1 cellular context compared by ENCODE assay signal in the genomic region with DNA sequence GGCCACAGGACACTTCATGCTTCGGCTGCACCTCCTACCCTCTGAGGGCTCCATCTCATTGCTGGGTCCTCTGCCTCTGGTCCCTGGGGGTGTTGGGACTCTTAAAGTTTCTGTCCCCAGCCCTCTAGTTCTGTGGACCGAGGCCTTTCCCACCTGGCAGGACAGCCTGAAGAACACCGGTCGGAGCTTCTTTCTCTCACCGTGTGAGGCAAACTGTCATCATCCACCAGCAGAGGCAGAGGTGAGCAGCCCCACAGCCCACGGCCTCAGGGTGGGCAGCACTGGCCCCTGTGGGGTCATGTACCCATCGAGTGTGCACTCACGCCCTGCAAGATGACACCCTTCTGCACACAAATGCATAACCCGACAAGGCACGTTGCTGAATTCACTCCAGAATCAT.
TF ChIP-seq lines count a peak whose summit lies in the region.

No MANE protein-coding gene starts in this region.

TF ChIP-seq in GM23338, 12 proteins besides CTCF, POLR2A, EP300 and RAD21:
- TF ChIP-seq ZNF114 (CRISPR knock-in tag; IDR thresholded peaks at IDR 0.05) (no peak), CREB1 (CRISPR knock-in tag; IDR thresholded peaks at IDR 0.05; ENCODE audit: low read depth) (no peak), JUNB (IDR thresholded peaks at IDR 0.05; ENCODE audit: unreplicated experiment) (no peak), REST (IDR thresholded peaks at IDR 0.05; ENCODE audit: unreplicated experiment) (no peak), EZH2phosphoT487 (IDR thresholded peaks at IDR 0.05; ENCODE audit: unreplicated experiment) (no peak), STAT1 (IDR thresholded peaks at IDR 0.05; ENCODE audit: unreplicated experiment) (no peak), EZH2 (IDR thresholded peaks at IDR 0.05; ENCODE audit: low read depth, unreplicated experiment) (no peak), ZNF331 (CRISPR knock-in tag; IDR thresholded peaks at IDR 0.05; ENCODE audit: low read depth) (no peak), NANOG (IDR thresholded peaks at IDR 0.05; ENCODE audit: borderline replicate concordance) (no peak), POLR2AphosphoS5 (IDR thresholded peaks at IDR 0.05; ENCODE audit: low read depth) (no peak)
- TF ChIP-seq, protein P1, sequence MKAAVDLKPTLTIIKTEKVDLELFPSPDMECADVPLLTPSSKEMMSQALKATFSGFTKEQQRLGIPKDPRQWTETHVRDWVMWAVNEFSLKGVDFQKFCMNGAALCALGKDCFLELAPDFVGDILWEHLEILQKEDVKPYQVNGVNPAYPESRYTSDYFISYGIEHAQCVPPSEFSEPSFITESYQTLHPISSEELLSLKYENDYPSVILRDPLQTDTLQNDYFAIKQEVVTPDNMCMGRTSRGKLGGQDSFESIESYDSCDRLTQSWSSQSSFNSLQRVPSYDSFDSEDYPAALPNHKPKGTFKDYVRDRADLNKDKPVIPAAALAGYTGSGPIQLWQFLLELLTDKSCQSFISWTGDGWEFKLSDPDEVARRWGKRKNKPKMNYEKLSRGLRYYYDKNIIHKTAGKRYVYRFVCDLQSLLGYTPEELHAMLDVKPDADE (IDR thresholded peaks at IDR 0.05): no peak
- TF ChIP-seq, protein P2, sequence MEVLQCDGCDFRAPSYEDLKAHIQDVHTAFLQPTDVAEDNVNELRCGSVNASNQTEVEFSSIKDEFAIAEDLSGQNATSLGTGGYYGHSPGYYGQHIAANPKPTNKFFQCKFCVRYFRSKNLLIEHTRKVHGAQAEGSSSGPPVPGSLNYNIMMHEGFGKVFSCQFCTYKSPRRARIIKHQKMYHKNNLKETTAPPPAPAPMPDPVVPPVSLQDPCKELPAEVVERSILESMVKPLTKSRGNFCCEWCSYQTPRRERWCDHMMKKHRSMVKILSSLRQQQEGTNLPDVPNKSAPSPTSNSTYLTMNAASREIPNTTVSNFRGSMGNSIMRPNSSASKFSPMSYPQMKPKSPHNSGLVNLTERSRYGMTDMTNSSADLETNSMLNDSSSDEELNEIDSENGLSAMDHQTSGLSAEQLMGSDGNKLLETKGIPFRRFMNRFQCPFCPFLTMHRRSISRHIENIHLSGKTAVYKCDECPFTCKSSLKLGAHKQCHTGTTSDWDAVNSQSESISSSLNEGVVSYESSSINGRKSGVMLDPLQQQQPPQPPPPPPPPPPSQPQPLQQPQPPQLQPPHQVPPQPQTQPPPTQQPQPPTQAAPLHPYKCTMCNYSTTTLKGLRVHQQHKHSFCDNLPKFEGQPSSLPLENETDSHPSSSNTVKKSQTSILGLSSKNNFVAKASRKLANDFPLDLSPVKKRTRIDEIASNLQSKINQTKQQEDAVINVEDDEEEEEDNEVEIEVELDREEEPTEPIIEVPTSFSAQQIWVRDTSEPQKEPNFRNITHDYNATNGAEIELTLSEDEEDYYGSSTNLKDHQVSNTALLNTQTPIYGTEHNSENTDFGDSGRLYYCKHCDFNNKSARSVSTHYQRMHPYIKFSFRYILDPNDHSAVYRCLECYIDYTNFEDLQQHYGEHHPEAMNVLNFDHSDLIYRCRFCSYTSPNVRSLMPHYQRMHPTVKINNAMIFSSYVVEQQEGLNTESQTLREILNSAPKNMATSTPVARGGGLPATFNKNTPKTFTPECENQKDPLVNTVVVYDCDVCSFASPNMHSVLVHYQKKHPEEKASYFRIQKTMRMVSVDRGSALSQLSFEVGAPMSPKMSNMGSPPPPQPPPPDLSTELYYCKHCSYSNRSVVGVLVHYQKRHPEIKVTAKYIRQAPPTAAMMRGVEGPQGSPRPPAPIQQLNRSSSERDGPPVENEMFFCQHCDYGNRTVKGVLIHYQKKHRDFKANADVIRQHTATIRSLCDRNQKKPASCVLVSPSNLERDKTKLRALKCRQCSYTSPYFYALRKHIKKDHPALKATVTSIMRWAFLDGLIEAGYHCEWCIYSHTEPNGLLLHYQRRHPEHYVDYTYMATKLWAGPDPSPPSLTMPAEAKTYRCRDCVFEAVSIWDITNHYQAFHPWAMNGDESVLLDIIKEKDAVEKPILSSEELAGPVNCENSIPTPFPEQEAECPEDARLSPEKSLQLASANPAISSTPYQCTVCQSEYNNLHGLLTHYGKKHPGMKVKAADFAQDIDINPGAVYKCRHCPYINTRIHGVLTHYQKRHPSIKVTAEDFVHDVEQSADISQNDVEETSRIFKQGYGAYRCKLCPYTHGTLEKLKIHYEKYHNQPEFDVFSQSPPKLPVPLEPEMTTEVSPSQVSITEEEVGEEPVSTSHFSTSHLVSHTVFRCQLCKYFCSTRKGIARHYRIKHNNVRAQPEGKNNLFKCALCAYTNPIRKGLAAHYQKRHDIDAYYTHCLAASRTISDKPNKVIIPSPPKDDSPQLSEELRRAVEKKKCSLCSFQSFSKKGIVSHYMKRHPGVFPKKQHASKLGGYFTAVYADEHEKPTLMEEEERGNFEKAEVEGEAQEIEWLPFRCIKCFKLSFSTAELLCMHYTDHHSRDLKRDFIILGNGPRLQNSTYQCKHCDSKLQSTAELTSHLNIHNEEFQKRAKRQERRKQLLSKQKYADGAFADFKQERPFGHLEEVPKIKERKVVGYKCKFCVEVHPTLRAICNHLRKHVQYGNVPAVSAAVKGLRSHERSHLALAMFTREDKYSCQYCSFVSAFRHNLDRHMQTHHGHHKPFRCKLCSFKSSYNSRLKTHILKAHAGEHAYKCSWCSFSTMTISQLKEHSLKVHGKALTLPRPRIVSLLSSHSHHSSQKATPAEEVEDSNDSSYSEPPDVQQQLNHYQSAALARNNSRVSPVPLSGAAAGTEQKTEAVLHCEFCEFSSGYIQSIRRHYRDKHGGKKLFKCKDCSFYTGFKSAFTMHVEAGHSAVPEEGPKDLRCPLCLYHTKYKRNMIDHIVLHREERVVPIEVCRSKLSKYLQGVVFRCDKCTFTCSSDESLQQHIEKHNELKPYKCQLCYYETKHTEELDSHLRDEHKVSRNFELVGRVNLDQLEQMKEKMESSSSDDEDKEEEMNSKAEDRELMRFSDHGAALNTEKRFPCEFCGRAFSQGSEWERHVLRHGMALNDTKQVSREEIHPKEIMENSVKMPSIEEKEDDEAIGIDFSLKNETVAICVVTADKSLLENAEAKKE (CRISPR knock-in tag; IDR thresholded peaks at IDR 0.05): no peak
